In genomic region chr6:138109042-138109997, GRCh38 we compare ENCODE assay signal across 8 cellular contexts. TPM values are rescaled to one million over a fixed set of nuclear protein-coding genes. Genes with fewer than 3 reads are reported as not detected.
DNase-seq lines count a peak whose midpoint lies in the region; ATAC-seq and TF ChIP-seq lines count a peak whose summit lies in the region.

No MANE protein-coding gene starts in this region.

- no peaks in the 10 kb centered on the region for H4K20me1 ChIP-seq in KMS-11 (ENCODE audit: insufficient read depth)
- no peaks in the 10 kb centered on the region for H4K20me1 ChIP-seq in osteoblast (ENCODE audit: insufficient read depth, low read length)

- no peak overlapping the region for H3K9ac ChIP-seq in KMS-11

- in situ Hi-C loops in transverse colon (cut with MboI; ENCODE audit: low pct_ligation_motif_present in 1 of 4, low pct_unique_long_range_greater_than_20kb in 1 of 4, low sequenced_read_pairs in 3 of 4): loop anchor here (10.0 to 25.0 kb wide), 7 partner anchors 105 to 653 kb away; partner anchors contain the start of genes HEBP2 (in 2 of the 4) and CCDC28A (in 1 of the 4)

- H3K4me1 ChIP-seq in KMS-11 (ENCODE audit: low read depth, poor library complexity, severe bottlenecking) (peaks cover 23% of the 10 kb centered on the region), osteoblast (ENCODE audit: insufficient read depth, low read length) (peaks cover 8% of the 10 kb centered on the region), transverse colon (peaks cover 0 to 35% (median 10%) of the 10 kb centered on the region in 4 donors)

- H3K4me2 ChIP-seq in KMS-11 (no peak overlapping the region), osteoblast (ENCODE audit: insufficient read depth, low read length) (no peak overlapping the region)

- TF ChIP-seq CTCF in KMS-11 (conservative IDR thresholded peaks at IDR 0.05; ENCODE audit: low read depth, low read length): peak; percentile 93
- TF ChIP-seq CTCF in RWPE1 (conservative IDR thresholded peaks at IDR 0.05; ENCODE audit: low read depth): peak; percentile 96
- peak; percentile 99 for TF ChIP-seq CTCF in fibroblast of mammary gland (conservative IDR thresholded peaks at IDR 0.05; ENCODE audit: control insufficient read depth, insufficient read depth, low read depth, low read length)
- peak; percentile 99 for TF ChIP-seq CTCF in osteoblast (IDR thresholded peaks at IDR 0.05; ENCODE audit: extremely low read depth, low read depth, low read length)
- TF ChIP-seq CTCF in transverse colon (IDR thresholded peaks at IDR 0.05): peak; percentile 97 to 99 (median 98)

- H2AFZ ChIP-seq in KMS-11 (ENCODE audit: low read depth) (no peak overlapping the region), osteoblast (ENCODE audit: low read length) (no peak overlapping the region)

- CTCF ChIA-PET in RWPE1 (lab: Yijun Ruan, JAX): interaction anchor here (0.6 to 1.2 kb wide), 5 partner anchors 103 to 683 kb away, joined by 3 to 10 read pairs (median 3); no protein-coding TSS in a partner anchor

- H3K79me2 ChIP-seq in KMS-11 (ENCODE audit: insufficient read depth, low read depth) (0 out of 2 replicates have a peak, but pooled peaks cover 8% of the 10 kb centered on the region), osteoblast (ENCODE audit: insufficient read depth, low read length) (peaks cover 3% of the 10 kb centered on the region)

- H3K4me3 ChIP-seq in KMS-11 (IDR thresholded peaks at IDR 0.05; ENCODE audit: insufficient read depth, low read depth, low read length) (no peak overlapping the region), fibroblast of mammary gland (ENCODE audit: control insufficient read depth, low read depth, low read length) (no peak overlapping the region), osteoblast (ENCODE audit: insufficient read depth, low read length) (no peak overlapping the region), transverse colon (no peak overlapping the region)

- H3K36me3 ChIP-seq in KMS-11 (ENCODE audit: insufficient read depth): no peaks in the 10 kb centered on the region
- H3K36me3 ChIP-seq in osteoblast (ENCODE audit: insufficient read depth, low read length): no peaks in the 10 kb centered on the region
- H3K36me3 ChIP-seq in transverse colon: no peaks in the 10 kb centered on the region

- no peak for TF ChIP-seq EP300 in transverse colon (IDR thresholded peaks at IDR 0.05; ENCODE audit: low read depth)

- ATAC-seq in GM18498 (IDR thresholded peaks at IDR 0.05; ENCODE audit: unreplicated experiment): peak; percentile 58

- intact Hi-C loops in transverse colon (cut with DNase I; ENCODE audit: low total_unique reads): no loop called here

- no peaks in the 10 kb centered on the region for H3K27me3 ChIP-seq in KMS-11 (ENCODE audit: insufficient read depth, low read depth)
- peaks cover 22% of the 10 kb centered on the region for H3K27me3 ChIP-seq in osteoblast (ENCODE audit: insufficient read depth, low read length)
- H3K27me3 ChIP-seq in transverse colon: peaks cover 20% of the 10 kb centered on the region

- no peak for TF ChIP-seq POLR2A in transverse colon (IDR thresholded peaks at IDR 0.05)

- POLR2A ChIA-PET in RWPE1 (lab: Yijun Ruan, JAX; ENCODE audit: low non-redundant PET): interaction anchor here (0.6 kb wide), 1 partner anchor 107 kb away, joined by 5 read pairs; no protein-coding TSS in a partner anchor

- H3K9me3 ChIP-seq in osteoblast (ENCODE audit: low read depth, low read length) (no peaks in the 10 kb centered on the region), transverse colon (no peaks in the 10 kb centered on the region)

- DNase-seq in A172 (ENCODE audit: low spot score) (peak; percentile 56), RWPE1 (ENCODE audit: low spot score) (peak; percentile 79), activated T-helper 1 cell treated with Interleukin-2 at 50 U/mL for 16 hours (ENCODE audit: low read depth) (peak; percentile 49), fibroblast of mammary gland (ENCODE audit: low read depth) (peak; percentile 74), osteoblast (ENCODE audit: insufficient read length, low spot score, missing footprints) (peak; percentile 82), transverse colon (peak; percentile 87)

- no peak overlapping the region for H3K27ac ChIP-seq in KMS-11
- H3K27ac ChIP-seq in RWPE1: no peak overlapping the region
- no peak overlapping the region for H3K27ac ChIP-seq in osteoblast (ENCODE audit: low read depth, low read length)
- H3K27ac ChIP-seq in transverse colon: peak overlapping the region in 3 of 4 donors; percentile 26 to 49 (median 37)

- WGBS in transverse colon (ENCODE audit: low coverage in 1 of 2), 2 donors: 30 to 31% methylated on average over 6 to 7 of the region's 7 CpGs

RNA-seq across cellular contexts. Expression of gene PERP, which starts 2.1 kb away (rescaled TPM):
- 71.5 and 96.5 TPM in 2 replicates for total RNA-seq in A172 (2014; rRNA removed; shearing (Covaris generic))
- total RNA-seq in osteoblast: 7.7 and 8.3 TPM in 2 replicates
- 10 to 100 TPM; 18.1 to 73.0 (median 55.5) TPM for total RNA-seq in transverse colon

RNA-seq across cellular contexts. Expression of gene ARFGEF3, which starts 52.4 kb away (rescaled TPM):
- total RNA-seq in A172 (2014; rRNA removed; shearing (Covaris generic)): 3.1 and 3.5 TPM in 2 replicates
- total RNA-seq in osteoblast (under 0.01 TPM in 2 replicates), transverse colon (10 to 100 TPM in 3 of 4 donors, 1 to 10 TPM in 1; 6.7 to 17.1 (median 13.2) TPM)

Comparison
In these comparisons a context has a peak if more than half of its experiments do, and no peak if none do; other contexts are left out.
1. H3K27ac ChIP-seq: peak in transverse colon (3 of 4); none in KMS-11 (single experiment), RWPE1 (single experiment) and osteoblast (single experiment).
2. Peak in every context shown above with its lines, with median percentiles within 50 percentile points of each other: DNase-seq and CTCF ChIP-seq.